8 cellular contexts compared by ENCODE assay signal in genomic region chr1:225654688-225655508, GRCh38. TPM values are rescaled to one million over a fixed set of nuclear protein-coding genes. Genes with fewer than 3 reads are reported as not detected.
DNase-seq lines count a peak whose midpoint lies in the region; ATAC-seq and TF ChIP-seq lines count a peak whose summit lies in the region.

No MANE protein-coding gene starts in this region.

- H3K4me3 ChIP-seq in AG04450 (ENCODE audit: low read depth, low read length), result no peak overlapping the region
- H3K4me3 ChIP-seq in HUES48 (ENCODE audit: low read depth, low read length), result no peak overlapping the region
- H3K4me3 ChIP-seq in dorsolateral prefrontal cortex, result peak overlapping the region in 34 of 59 donors; percentile 72 to 98 (median 92)

- no peaks in the 10 kb centered on the region for H3K9me3 Mint-ChIP-seq in neural crest cell

- H3K27ac ChIP-seq in AG04450 (ENCODE audit: low read depth, low read length), result peak overlapping the region; percentile 40
- H3K27ac ChIP-seq in HUES48 (ENCODE audit: low read depth, low read length), result peak overlapping the region; percentile 55
- peak overlapping the region in 54 of 59 donors; percentile 7 to 100 (median 98) for H3K27ac ChIP-seq in dorsolateral prefrontal cortex

- H3K9me3 ChIP-seq in AG04450 (ENCODE audit: control insufficient read depth, insufficient read depth, low read length), result no peaks in the 10 kb centered on the region; the same call in 1 of the 2 replicates
- H3K9me3 ChIP-seq in HUES48 (ENCODE audit: control insufficient read depth, insufficient read depth, low read length), result no peaks in the 10 kb centered on the region

- no peak overlapping the region for H3K9ac ChIP-seq in HUES48 (ENCODE audit: low read depth, low read length)

- no peaks in the 10 kb centered on the region for H3K36me3 ChIP-seq in HUES48 (ENCODE audit: control insufficient read depth, insufficient read depth, low read length)

- ATAC-seq in GM18909 (IDR thresholded peaks at IDR 0.05; ENCODE audit: poor library complexity, unreplicated experiment) (no peak), GM19455 (IDR thresholded peaks at IDR 0.05; ENCODE audit: unreplicated experiment) (no peak)

- CTCF ChIA-PET in AG04450 (lab: Charles Lee), result interaction anchor here (0.7 to 1.6 kb wide), 10 partner anchors 13 to 180 kb away, joined by 3 to 6 read pairs (median 3); partner anchors contain the start of gene SRP9

- H3K4me3 Mint-ChIP-seq in neural crest cell, result peak overlapping the region; percentile 86

- H3K4me1 Mint-ChIP-seq in neural crest cell, result peaks cover 49% of the 10 kb centered on the region

- H3K27ac Mint-ChIP-seq in neural crest cell (ENCODE audit: unreplicated experiment), result no peak overlapping the region

- TF ChIP-seq CTCF in AG04450 (IDR thresholded peaks at IDR 0.05; ENCODE audit: low read depth, low read length) (no peak), dorsolateral prefrontal cortex (IDR thresholded peaks at IDR 0.05 in 54 of 56, conservative IDR thresholded peaks at IDR 0.05 in 2 of 56; ENCODE audit: low read depth in 1 of 56, partially characterized antibody in 56 of 56) (no peak), neural crest cell (conservative IDR thresholded peaks at IDR 0.05) (no peak)

- DNase-seq in AG04450 (ENCODE audit: low read depth, low spot score) (no peak), dorsolateral prefrontal cortex (no peak), neural crest cell (ENCODE audit: low read depth, low spot score) (no peak), NCI-H187 (lab: John Stamatoyannopoulos, UW) (no peak), NCI-H1048 (lab: John Stamatoyannopoulos, UW) (no peak)

- intact Hi-C loops in dorsolateral prefrontal cortex (cut with DNase I), result loop anchor here (1.0 to 10.0 kb wide), 9 partner anchors 83 to 320 kb away; partner anchors contain the start of genes LBR (in 1 of the 2), PYCR2 (in 1 of the 2) and SRP9 (in 1 of the 2)

- H3K27me3 Mint-ChIP-seq in neural crest cell (ENCODE audit: low read depth), result no peaks in the 10 kb centered on the region

- POLR2A ChIA-PET in AG04450 (lab: Yijun Ruan, JAX), result interaction anchor here (0.6 to 2.9 kb wide), 13 partner anchors 9 to 911 kb away, joined by 3 to 26 read pairs (median 6); partner anchors contain the start of gene SRP9

- H3K4me1 ChIP-seq in HUES48 (ENCODE audit: control insufficient read depth, insufficient read depth, low read length), result peaks cover 17% of the 10 kb centered on the region; the same call in 1 of the 2 replicates

- H3K27me3 ChIP-seq in AG04450 (ENCODE audit: control insufficient read depth, insufficient read depth, low read length) (no peaks in the 10 kb centered on the region), HUES48 (ENCODE audit: control insufficient read depth, insufficient read depth, low read length) (no peaks in the 10 kb centered on the region), dorsolateral prefrontal cortex (no peaks in the 10 kb centered on the region)

- H3K36me3 Mint-ChIP-seq in neural crest cell (ENCODE audit: low read depth), result peaks cover 2% of the 10 kb centered on the region

RNA-seq across cellular contexts. Expression of gene ENAH, which starts 2.0 kb away (rescaled TPM):
- polyA plus RNA-seq in AG04450 (2011; rRNA removed), result 93.9 and 121 TPM in 2 replicates
- 99.1 and 130 TPM in 2 replicates for polyA minus RNA-seq in AG04450 (2011; rRNA and poly(A)+ RNA removed)
- total RNA-seq in dorsolateral prefrontal cortex (100 to 1,000 TPM in 9 of 120 experiments, 10 to 100 TPM in 111; 57.3 to 134 (median 81.4) TPM), neural crest cell (179 and 181 TPM in 2 replicates)

Comparison
In these comparisons a context has a peak if more than half of its experiments do, and no peak if none do; other contexts are left out.
1. H3K27ac ChIP-seq: peak in every context shown above with its lines; median percentile 98 in dorsolateral prefrontal cortex; 55 in HUES48; 40 in AG04450.
2. H3K4me3 ChIP-seq: peak in dorsolateral prefrontal cortex (34 of 59); none in AG04450 (single experiment) and HUES48 (single experiment).